1 cellular context compared by ENCODE assay signal in genomic region chr4:112766422-112766821, GRCh38.
TF ChIP-seq lines count a peak whose summit lies in the region.

No MANE protein-coding gene starts in this region.

TF ChIP-seq in WTC11, 78 proteins besides CTCF, POLR2A, EP300 and RAD21 (continued from another document):
- TF ChIP-seq IRF2 (CRISPR knock-in tag; IDR thresholded peaks at IDR 0.05; ENCODE audit: borderline replicate concordance, low read depth) (no peak), PREB (CRISPR knock-in tag; IDR thresholded peaks at IDR 0.05; ENCODE audit: borderline replicate concordance) (no peak)
